ENCODE assay signal across 8 cellular contexts in genomic region chr7:75905785-75906604, GRCh38. TPM values are rescaled to one million over a fixed set of nuclear protein-coding genes. Genes with fewer than 3 reads are reported as not detected.
DNase-seq lines count a peak whose midpoint lies in the region; ATAC-seq and TF ChIP-seq lines count a peak whose summit lies in the region.

No MANE protein-coding gene starts in this region.

- H3K9me3 ChIP-seq in tibial nerve, result no peaks in the 10 kb centered on the region

- 27% methylated on average over 15 to 17 of the region's 17 CpGs for WGBS in tibial nerve, 2 donors

- no peaks in the 10 kb centered on the region for H3K36me3 ChIP-seq in tibial nerve

- no peaks in the 10 kb centered on the region for H3K27me3 Mint-ChIP-seq in effector memory CD8-positive, alpha-beta T cell

- H3K4me1 Mint-ChIP-seq in effector memory CD8-positive, alpha-beta T cell (ENCODE audit: low read depth in 2 of 2), result no peaks in the 10 kb centered on the region

- peaks cover 2% of the 10 kb centered on the region for H3K36me3 Mint-ChIP-seq in effector memory CD8-positive, alpha-beta T cell (ENCODE audit: insufficient read depth)

- ATAC-seq in left lobe of liver (peak; percentile 79), GM18858 (IDR thresholded peaks at IDR 0.05; ENCODE audit: unreplicated experiment) (no peak), GM18867 (IDR thresholded peaks at IDR 0.05; ENCODE audit: unreplicated experiment) (no peak)
- no peak for ATAC-seq in effector memory CD8-positive, alpha-beta T cell (replicated peaks)

- no peaks in the 10 kb centered on the region for H3K9me3 Mint-ChIP-seq in effector memory CD8-positive, alpha-beta T cell

- H3K27ac Mint-ChIP-seq in effector memory CD8-positive, alpha-beta T cell, result peak overlapping the region in 1 of 2 donors; percentile 46

- no peak overlapping the region for H3K4me3 ChIP-seq in tibial nerve

- TF ChIP-seq POLR2A in tibial nerve (IDR thresholded peaks at IDR 0.05), result no peak

- H3K27me3 ChIP-seq in tibial nerve, result no peaks in the 10 kb centered on the region

- H3K4me1 ChIP-seq in tibial nerve, result peaks cover 0 to 26% (median 10%) of the 10 kb centered on the region in 4 donors

- DNase-seq in ELR (ENCODE audit: low read depth) (peak; percentile 41), NCI-H226 (peak; percentile 51), left lobe of liver (ENCODE audit: low spot score) (peak; percentile 96), tibial nerve (ENCODE audit: low spot score in 2 of 2) (peak; percentile 65 to 74)
- DNase-seq in effector memory CD8-positive, alpha-beta T cell, result no peak

- H3K4me3 Mint-ChIP-seq in effector memory CD8-positive, alpha-beta T cell, result no peak overlapping the region

- H3K27ac ChIP-seq in cingulate gyrus (ENCODE audit: low read depth, low read length), result peak overlapping the region; percentile 81
- peak overlapping the region; percentile 56 to 89 (median 70) for H3K27ac ChIP-seq in tibial nerve

- peak; percentile 58 to 89 for TF ChIP-seq EP300 in tibial nerve (IDR thresholded peaks at IDR 0.05)

- no peak for TF ChIP-seq CTCF in tibial nerve (IDR thresholded peaks at IDR 0.05)

RNA-seq across cellular contexts. Expression of gene POR, which starts 9.0 kb away (rescaled TPM):
- total RNA-seq in left lobe of liver (741 TPM), tibial nerve (100 to 1,000 TPM in 2 of 4 donors, 10 to 100 TPM in 2; 66.6 to 244 (median 107) TPM)

RNA-seq across cellular contexts. Expression of gene RHBDD2, which starts 27.2 kb away (rescaled TPM):
- total RNA-seq in left lobe of liver, result 32.9 TPM
- 10 to 100 TPM; 68.6 to 90.6 (median 74.5) TPM for total RNA-seq in tibial nerve

Comparison
In these comparisons a context has a peak if more than half of its experiments do, and no peak if none do; other contexts are left out.
1. DNase-seq: peak in ELR (single experiment), NCI-H226 (single experiment), left lobe of liver (single experiment) and tibial nerve (2 of 2); none in effector memory CD8-positive, alpha-beta T cell (0 of 3).